27 cellular contexts compared by ENCODE assay signal in the genomic region with DNA sequence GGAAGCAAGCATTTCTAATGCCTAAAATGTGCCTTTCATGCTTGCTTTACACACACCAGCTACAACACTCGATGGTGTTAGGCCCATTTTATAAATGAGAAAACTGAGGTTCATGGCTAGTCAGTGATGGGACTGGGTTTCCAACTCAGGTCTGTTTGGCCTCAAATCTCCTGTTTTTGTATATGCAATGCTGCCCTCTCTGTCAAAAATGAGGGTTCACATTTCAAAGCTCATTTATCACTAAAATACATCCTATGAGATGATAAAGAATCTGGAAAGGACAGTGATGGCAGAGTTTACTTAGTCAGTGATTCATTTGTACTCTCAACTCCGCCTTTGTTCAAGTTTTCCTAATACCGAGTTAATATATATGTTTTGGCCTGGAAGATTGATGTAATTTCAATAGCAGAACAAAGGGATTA.
A peak's percentile ranks its signal among the peaks of the same experiment; 100 is the strongest.
DNase-seq lines count a peak whose midpoint lies in the region; ATAC-seq and TF ChIP-seq lines count a peak whose summit lies in the region.
"Had no signal": no experiment of that assay in that cellular context is flagged by ENCODE, and none has a peak within 500 bp of the region (broad histone marks: within the 10 kb centered on the region; RNA-seq: fewer than 3 reads in every experiment).

No MANE protein-coding gene starts in this region.

- H3F3A ChIP-seq in SK-N-SH (replicated peaks; ENCODE audit: insufficient read depth): no peaks in the 10 kb centered on the region

- no peak for DNase-seq in SK-N-SH
- DNase-seq in NAMALWA (ENCODE audit: low spot score): peak; percentile 23
- no peak for DNase-seq in mammary epithelial cell
- no peak for DNase-seq in type B pancreatic cell (ENCODE audit: extremely low spot score, unreplicated experiment)
- DNase-seq in CD1c-positive myeloid dendritic cell (ENCODE audit: extremely low spot score): no peak
- no peak for DNase-seq in substantia nigra (lab: John Stamatoyannopoulos, UW)
- DNase-seq: 8988T; activated CD4-positive, alpha-beta T cell treated with anti-CD3 and anti-CD28 coated beads, Interleukin-2, amount 50 U/mL, for 48 hours; activated effector memory CD4-positive, alpha-beta T cell treated with anti-CD3 and anti-CD28 coated beads, Interleukin-2, amount 50 U/mL, for 16 hours; activated naive CD8-positive, alpha-beta T cell treated with anti-CD3 and anti-CD28 coated beads, Interleukin-2, amount 50 U/mL, for 24 hours; activated T-cell treated with anti-CD3 and anti-CD28 coated beads for 4 hours; DMS79; HCEC 1CT; naive thymus-derived CD4-positive, alpha-beta T cell; NCI-H1092 treated with DMSO at 0.1 percent for 48 hours; NCI-H1930; NCI-H2227 treated with DMSO at 0.1 percent for 48 hours; NCI-H748 treated with DMSO at 0.1 percent for 48 hours; SJCRH30; stimulated activated CD4-positive, alpha-beta T cell treated with anti-CD3 and anti-CD28 coated beads, Interleukin-2, amount 100 ng/mL, for 48 hours; stimulated activated naive B cell treated with anti-CD40 and anti-IgM and Interleukin-4, amounts not matched to agents 10 μg/mL and 1 μg/mL and 100 μg/mL, for 72 hours had no signal

- H3K79me2 ChIP-seq in SK-N-SH (ENCODE audit: insufficient read depth): no peaks in the 10 kb centered on the region
- H3K79me2 ChIP-seq in mammary epithelial cell (ENCODE audit: insufficient read depth, low read length): no peaks in the 10 kb centered on the region

- 77% methylated on average over 3 of the region's 3 CpGs for WGBS in SK-N-SH (ENCODE audit: low lambda C conversion rate)
- 75% methylated on average over 3 of the region's 3 CpGs for WGBS in mammary epithelial cell (ENCODE audit: low coverage, missing lambda C conversion rate)

- H3K36me3 Mint-ChIP-seq in type B pancreatic cell: peaks cover 39% of the 10 kb centered on the region

- in situ Hi-C loops in mammary epithelial cell (cut with MboI; ENCODE audit: low sequenced_read_pairs in 2 of 2): no loop called here

- H3K9ac ChIP-seq in SK-N-SH (no peak overlapping the region), mammary epithelial cell (ENCODE audit: insufficient read depth, low read length) (no peak overlapping the region)

- peaks cover 46% of the 10 kb centered on the region for H3K4me1 Mint-ChIP-seq in type B pancreatic cell (ENCODE audit: unreplicated experiment)

- no peak overlapping the region; a peak in 1 of 4 replicates for H3K27ac ChIP-seq in SK-N-SH (ENCODE audit: low read depth in 2 of 2, low read length in 1 of 2)
- H3K27ac ChIP-seq in mammary epithelial cell (ENCODE audit: insufficient read depth, low read depth, low read length): peak overlapping the region; percentile 19
- no peak overlapping the region for H3K27ac ChIP-seq in substantia nigra (ENCODE audit: low read depth, low read length, poor library complexity, severe bottlenecking)
- H3K27ac ChIP-seq: coronary artery, SJCRH30, thoracic aorta had no signal

- BruUV-seq in mammary epithelial cell (replicated peaks; lab: Mats Ljungman, UMichigan): no TSS peak

- dilution Hi-C loops in mammary epithelial cell (cut with HindIII; ENCODE audit: low sequenced_read_pairs): no loop called here

- H3K4me3 ChIP-seq in SK-N-SH (ENCODE audit: low read depth in 2 of 2, low read length in 1 of 2): no peak overlapping the region
- H3K4me3 ChIP-seq in mammary epithelial cell (replicated peaks in 1 of 3; ENCODE audit: insufficient read depth in 1 of 3, low read depth in 2 of 3, low read length in 3 of 3): no peak overlapping the region
- H3K4me3 ChIP-seq: coronary artery, SJCRH30, thoracic aorta had no signal

- CTCF ChIA-PET in SK-N-SH (lab: Yijun Ruan, JAX) (interaction anchor here (1.0 to 1.4 kb wide), 2 partner anchors 12 to 27 kb away, joined by 4 to 6 read pairs; no protein-coding TSS in a partner anchor), mammary epithelial cell (lab: Charles Lee; ENCODE audit: low non-redundant PET) (interaction anchor here (0.6 to 0.7 kb wide), 2 partner anchors 16 to 30 kb away, joined by 3 to 5 read pairs; no protein-coding TSS in a partner anchor)

- ATAC-seq in SK-N-SH treated with all-trans-retinoic acid at 6 μM for 48 hours (no peak), HG02852 (IDR thresholded peaks at IDR 0.05; ENCODE audit: unreplicated experiment) (no peak)
- ATAC-seq: activated naive CD8-positive, alpha-beta T cell treated with anti-CD3 and anti-CD28 coated beads, Interleukin-2, amount 50 U/mL, for 24 hours; naive thymus-derived CD4-positive, alpha-beta T cell; stimulated activated naive B cell treated with anti-CD40 and anti-IgM and Interleukin-4, amounts not matched to agents 10 μg/mL and 1 μg/mL and 100 μg/mL, for 72 hours had no signal

- no peaks in the 10 kb centered on the region for H3K9me3 ChIP-seq in SK-N-SH
- no peaks in the 10 kb centered on the region for H3K9me3 ChIP-seq in mammary epithelial cell (replicated peaks; ENCODE audit: insufficient read depth, low read length)
- H3K9me3 ChIP-seq: SJCRH30, thoracic aorta had no signal

- H3K36me3 ChIP-seq in SK-N-SH (replicated peaks in 1 of 2; ENCODE audit: control insufficient read depth in 1 of 2, insufficient read depth in 2 of 2, low read length in 1 of 2) (peaks cover 9 to 18% of the 10 kb centered on the region in 2 experiments), mammary epithelial cell (ENCODE audit: insufficient read depth, low read length) (peaks cover 12% of the 10 kb centered on the region)
- H3K36me3 ChIP-seq: SJCRH30, thoracic aorta had no signal

- 0 out of 2 replicates have a peak, but pooled peaks have one; percentile 6 for TF ChIP-seq RAD21 in SK-N-SH (IDR thresholded peaks at IDR 0.05; ENCODE audit: low read length)

- TF ChIP-seq CTCF in SK-N-SH (IDR thresholded peaks at IDR 0.05) (0 out of 2 replicates have a peak, but pooled peaks have one; percentile 14), mammary epithelial cell (conservative IDR thresholded peaks at IDR 0.05 in 1 of 2, IDR thresholded peaks at IDR 0.05 in 1 of 2; ENCODE audit: extremely low read depth in 1 of 2, insufficient read depth in 1 of 2, low read depth in 1 of 2, low read length in 2 of 2) (peak in 1 of 2 donors; percentile 15), type B pancreatic cell (conservative IDR thresholded peaks at IDR 0.05) (no peak)

- H3K4me1 ChIP-seq in SK-N-SH (ENCODE audit: control insufficient read depth in 1 of 2, insufficient read depth in 2 of 2, low read depth in 1 of 2, low read length in 1 of 2) (peaks cover 3 to 30% of the 10 kb centered on the region in 2 experiments; a peak in 2 of 4 replicates), mammary epithelial cell (ENCODE audit: insufficient read depth, low read length) (peaks cover 29% of the 10 kb centered on the region)
- H3K4me1 ChIP-seq: SJCRH30 had no signal

- H4K20me1 ChIP-seq in SK-N-SH (ENCODE audit: insufficient read depth) (no peaks in the 10 kb centered on the region), mammary epithelial cell (ENCODE audit: insufficient read depth, low read length) (no peaks in the 10 kb centered on the region)

- no peaks in the 10 kb centered on the region for H3K27me3 Mint-ChIP-seq in type B pancreatic cell
- H3K27me3 Mint-ChIP-seq: B cell had no signal

- POLR2A ChIA-PET in SK-N-SH (lab: Yijun Ruan, JAX): no interaction called here

- no peaks in the 10 kb centered on the region for H3K9me2 ChIP-seq in SK-N-SH

- no peaks in the 10 kb centered on the region for H3K9me3 Mint-ChIP-seq in type B pancreatic cell
- H3K9me3 Mint-ChIP-seq: activated naive CD8-positive, alpha-beta T cell treated with anti-CD3 and anti-CD28 coated beads, Interleukin-2, amount 50 U/mL, for 24 hours; naive thymus-derived CD4-positive, alpha-beta T cell; stimulated activated naive B cell treated with anti-CD40 and anti-IgM and Interleukin-4, amounts not matched to agents 10 μg/mL and 1 μg/mL and 100 μg/mL, for 72 hours; T-helper 2 cell treated with Interferon-gamma antibody and Interleukin-4, amounts not matched to agents 5 μg/mL and 100 μg/mL, for 36 hours had no signal

- no peak for TF ChIP-seq EP300 in SK-N-SH (IDR thresholded peaks at IDR 0.05; ENCODE audit: borderline replicate concordance in 1 of 2, low read depth in 1 of 2, low read length in 1 of 2)

- no peak overlapping the region for H3K4me3 Mint-ChIP-seq in type B pancreatic cell
- H3K4me3 Mint-ChIP-seq: activated naive CD8-positive, alpha-beta T cell treated with anti-CD3 and anti-CD28 coated beads, Interleukin-2, amount 50 U/mL, for 24 hours; B cell; naive thymus-derived CD4-positive, alpha-beta T cell; stimulated activated naive B cell treated with anti-CD40 and anti-IgM and Interleukin-4, amounts not matched to agents 10 μg/mL and 1 μg/mL and 100 μg/mL, for 72 hours; T-helper 2 cell treated with Interferon-gamma antibody and Interleukin-4, amounts not matched to agents 5 μg/mL and 100 μg/mL, for 36 hours had no signal

- H3K4me2 ChIP-seq in SK-N-SH: no peak overlapping the region
- no peak overlapping the region for H3K4me2 ChIP-seq in mammary epithelial cell (ENCODE audit: insufficient read depth, low read depth, low read length)

- peak overlapping the region; percentile 27 for H3K27ac Mint-ChIP-seq in type B pancreatic cell
- H3K27ac Mint-ChIP-seq: activated naive CD8-positive, alpha-beta T cell treated with anti-CD3 and anti-CD28 coated beads, Interleukin-2, amount 50 U/mL, for 24 hours; B cell; stimulated activated naive B cell treated with anti-CD40 and anti-IgM and Interleukin-4, amounts not matched to agents 10 μg/mL and 1 μg/mL and 100 μg/mL, for 72 hours; T-helper 2 cell treated with Interferon-gamma antibody and Interleukin-4, amounts not matched to agents 5 μg/mL and 100 μg/mL, for 36 hours had no signal

- no peak overlapping the region for H2AFZ ChIP-seq in SK-N-SH (ENCODE audit: low read depth)
- no peak overlapping the region for H2AFZ ChIP-seq in mammary epithelial cell (ENCODE audit: low read depth, low read length)

- intact Hi-C loops in mammary epithelial cell (cut with micrococcal nuclease): loop anchor here (1.0 kb wide), 1 partner anchor 49 kb away; no protein-coding TSS in a partner anchor

- no peaks in the 10 kb centered on the region for H3K27me3 ChIP-seq in SK-N-SH (ENCODE audit: insufficient read depth)
- H3K27me3 ChIP-seq in mammary epithelial cell (ENCODE audit: insufficient read depth, low read length): no peaks in the 10 kb centered on the region
- H3K27me3 ChIP-seq: SJCRH30 had no signal

TF ChIP-seq in SK-N-SH, 30 proteins besides CTCF, POLR2A, EP300 and RAD21 (continues in another document):
- TF ChIP-seq EZH2phosphoT487 (IDR thresholded peaks at IDR 0.05; ENCODE audit: borderline replicate concordance, low read depth) (no peak), TCF12 (IDR thresholded peaks at IDR 0.05) (no peak), NRF1 (IDR thresholded peaks at IDR 0.05; ENCODE audit: low read depth, low read length) (no peak), SIN3A (IDR thresholded peaks at IDR 0.05; ENCODE audit: borderline replicate concordance, low read depth, low read length) (no peak), MXI1 (IDR thresholded peaks at IDR 0.05; ENCODE audit: low read depth, low read length) (no peak)

TF ChIP-seq in SK-N-SH treated with all-trans-retinoic acid at 6 μM for 48 hours, 23 proteins besides CTCF, POLR2A, EP300 and RAD21:
- no peak for TF ChIP-seq OSR1 (CRISPR knock-in tag; IDR thresholded peaks at IDR 0.05)
- TF ChIP-seq TCF4 (CRISPR knock-in tag; IDR thresholded peaks at IDR 0.05; ENCODE audit: borderline replicate concordance): no peak
- TF ChIP-seq ZNF8 (CRISPR knock-in tag; IDR thresholded peaks at IDR 0.05): no peak
- no peak for TF ChIP-seq PPARA (CRISPR knock-in tag; IDR thresholded peaks at IDR 0.05; ENCODE audit: borderline replicate concordance)
TF ChIP-seq in SK-N-SH treated with all-trans-retinoic acid at 6 μM for 48 hours: peak in this region for 0.
